12 cellular contexts compared by ENCODE assay signal in the genomic region with DNA sequence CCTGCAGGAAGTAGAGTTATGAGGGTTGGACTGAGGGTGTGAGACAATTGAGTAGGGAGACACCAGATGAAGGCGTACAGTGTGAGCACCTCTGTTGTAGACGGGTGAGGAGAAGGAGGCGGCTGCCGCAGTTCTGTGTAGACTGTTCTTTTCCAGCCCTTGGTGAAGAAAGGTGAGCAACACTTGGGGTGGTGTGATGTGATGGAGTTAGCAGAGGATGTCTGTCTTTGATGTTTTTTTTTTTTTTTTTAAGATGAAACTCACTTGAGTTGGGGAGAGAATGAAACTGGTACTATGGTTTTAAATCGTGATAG. TPM values are rescaled to one million over a fixed set of nuclear protein-coding genes. Genes with fewer than 3 reads are reported as not detected.
DNase-seq lines count a peak whose midpoint lies in the region; ATAC-seq and TF ChIP-seq lines count a peak whose summit lies in the region.
"Had no signal": no experiment of that assay in that cellular context is flagged by ENCODE, and none has a peak within 500 bp of the region (broad histone marks: within the 10 kb centered on the region; RNA-seq: fewer than 3 reads in every experiment).

No MANE protein-coding gene starts in this region.

- ATAC-seq in GM23338 = no peak

- no peaks in the 10 kb centered on the region for H3K79me2 ChIP-seq in GM23338 (replicated peaks; ENCODE audit: insufficient read depth)

- peaks cover 5% of the 10 kb centered on the region for H3K4me1 Mint-ChIP-seq in GM23338
- H3K4me1 Mint-ChIP-seq in activated CD4-positive, alpha-beta memory T cell treated with anti-CD3 and anti-CD28 coated beads for 36 hours (ENCODE audit: low read depth) = peaks cover 28% of the 10 kb centered on the region
- H3K4me1 Mint-ChIP-seq in dendritic cell treated with granulocyte-macrophage colony-stimulating factor and Interleukin-4, amounts not matched to agents 40 ng/mL and 50 ng/mL, for 4 days (ENCODE audit: low read depth) = peaks cover 20% of the 10 kb centered on the region

- no peaks in the 10 kb centered on the region for H3K9me2 ChIP-seq in GM23338 (ENCODE audit: insufficient read depth)

- no peak for TF ChIP-seq CTCF in GM23338 (conservative IDR thresholded peaks at IDR 0.05; ENCODE audit: low read depth in 2 of 2)

- no peaks in the 10 kb centered on the region for H3K27me3 ChIP-seq in GM23338 (ENCODE audit: insufficient read depth)

- peaks cover 5% of the 10 kb centered on the region; the same call in 1 of the 2 replicates for H3K4me1 ChIP-seq in GM23338 (ENCODE audit: insufficient read depth)

- H3K27me3 Mint-ChIP-seq in GM23338 (ENCODE audit: insufficient read depth, low read depth, poor library complexity) = peaks cover 2% of the 10 kb centered on the region
- H3K27me3 Mint-ChIP-seq in activated CD4-positive, alpha-beta memory T cell treated with anti-CD3 and anti-CD28 coated beads for 36 hours = no peaks in the 10 kb centered on the region
- no peaks in the 10 kb centered on the region for H3K27me3 Mint-ChIP-seq in dendritic cell treated with granulocyte-macrophage colony-stimulating factor and Interleukin-4, amounts not matched to agents 40 ng/mL and 50 ng/mL, for 4 days

- H3K27ac ChIP-seq in GM23338 (ENCODE audit: low read depth) = no peak overlapping the region
- H3K27ac ChIP-seq: HL-60 had no signal

- H3K4me2 ChIP-seq in GM23338 = no peak overlapping the region; the same call in 1 of the 2 replicates

- peaks cover 4% of the 10 kb centered on the region; the same call in 1 of the 3 replicates for H3K9me3 Mint-ChIP-seq in GM23338
- no peaks in the 10 kb centered on the region for H3K9me3 Mint-ChIP-seq in activated CD4-positive, alpha-beta memory T cell treated with anti-CD3 and anti-CD28 coated beads for 36 hours
- no peaks in the 10 kb centered on the region for H3K9me3 Mint-ChIP-seq in dendritic cell treated with granulocyte-macrophage colony-stimulating factor and Interleukin-4, amounts not matched to agents 40 ng/mL and 50 ng/mL, for 4 days

- H3K4me3 Mint-ChIP-seq in GM23338 = peak overlapping the region; percentile 90; the same call in 1 of the 3 replicates
- peak overlapping the region; percentile 74 for H3K4me3 Mint-ChIP-seq in activated CD4-positive, alpha-beta memory T cell treated with anti-CD3 and anti-CD28 coated beads for 36 hours
- peak overlapping the region; percentile 86 for H3K4me3 Mint-ChIP-seq in dendritic cell treated with granulocyte-macrophage colony-stimulating factor and Interleukin-4, amounts not matched to agents 40 ng/mL and 50 ng/mL, for 4 days

- intact Hi-C loops in activated CD4-positive, alpha-beta memory T cell treated with anti-CD3 and anti-CD28 coated beads for 36 hours (cut with micrococcal nuclease) = loop anchor here (5.0 kb wide), 1 partner anchor 122 kb away; no protein-coding TSS in a partner anchor
- intact Hi-C loops in dendritic cell treated with granulocyte-macrophage colony-stimulating factor and Interleukin-4, amounts not matched to agents 40 ng/mL and 50 ng/mL, for 4 days (cut with micrococcal nuclease) = loop anchor here (5.0 kb wide), 1 partner anchor 42 kb away; the partner anchor contains the start of gene RNF216

- no peaks in the 10 kb centered on the region for H4K20me1 ChIP-seq in GM23338 (replicated peaks; ENCODE audit: insufficient read depth)

- no peak overlapping the region for H3K4me3 ChIP-seq in GM23338

- no peak overlapping the region for H2AFZ ChIP-seq in GM23338

- POLR2A ChIA-PET in activated CD4-positive, alpha-beta memory T cell treated with anti-CD3 and anti-CD28 coated beads for 36 hours (lab: Charles Lee) = no interaction called here

- H3K27ac Mint-ChIP-seq in GM23338 = no peak overlapping the region
- H3K27ac Mint-ChIP-seq in activated CD4-positive, alpha-beta memory T cell treated with anti-CD3 and anti-CD28 coated beads for 36 hours = peak overlapping the region; percentile 76
- H3K27ac Mint-ChIP-seq in dendritic cell treated with granulocyte-macrophage colony-stimulating factor and Interleukin-4, amounts not matched to agents 40 ng/mL and 50 ng/mL, for 4 days = peak overlapping the region; percentile 88

- DNase-seq in GM23338 (ENCODE audit: low spot score) (no peak), NOMO-1 treated with dmso at 0.1 percent for 144 hours (lab: John Stamatoyannopoulos, UW; ENCODE audit: unreplicated experiment) (no peak), ecto neural progenitor cell (ENCODE audit: low spot score) (no peak), mesenteric fat pad (ENCODE audit: low spot score) (no peak), RPMI8226 (no peak)
- DNase-seq in activated CD4-positive, alpha-beta memory T cell treated with anti-CD3 and anti-CD28 coated beads for 36 hours = peak; percentile 76
- peak; percentile 71 for DNase-seq in stimulated activated CD4-positive, alpha-beta T cell treated with anti-CD3 and anti-CD28 coated beads, Interleukin-2, amount 100 ng/mL, for 4 hours (ENCODE audit: low read depth)
- DNase-seq: HCEC 1CT, NCI-H1436 had no signal

- no peaks in the 10 kb centered on the region for H3F3A ChIP-seq in GM23338 (replicated peaks; ENCODE audit: low read depth)

- CTCF ChIA-PET in activated CD4-positive, alpha-beta memory T cell treated with anti-CD3 and anti-CD28 coated beads for 36 hours (lab: Charles Lee) = no interaction called here

- H3K36me3 ChIP-seq in GM23338 (ENCODE audit: insufficient read depth) = no peaks in the 10 kb centered on the region

- no peaks in the 10 kb centered on the region for H3K36me3 Mint-ChIP-seq in GM23338 (ENCODE audit: low read depth)
- no peaks in the 10 kb centered on the region for H3K36me3 Mint-ChIP-seq in activated CD4-positive, alpha-beta memory T cell treated with anti-CD3 and anti-CD28 coated beads for 36 hours
- peaks cover 5% of the 10 kb centered on the region for H3K36me3 Mint-ChIP-seq in dendritic cell treated with granulocyte-macrophage colony-stimulating factor and Interleukin-4, amounts not matched to agents 40 ng/mL and 50 ng/mL, for 4 days (ENCODE audit: low read depth)

RNA-seq across cellular contexts. Expression of gene RNF216, which starts 42.8 kb away (rescaled TPM):
- 26.7 and 31.3 TPM in 2 replicates for total RNA-seq in GM23338 (2014; rRNA removed; shearing (Covaris generic))
- 20.0 and 25.2 TPM in 2 replicates for polyA plus RNA-seq in GM23338 (2016; fragmentation: Nextera tagmentation; extraction: Ambion mirVana)
- total RNA-seq in activated CD4-positive, alpha-beta memory T cell treated with anti-CD3 and anti-CD28 coated beads for 36 hours = 10 to 100 TPM; 27.8 to 31.7 TPM
- total RNA-seq in mesenteric fat pad = 33.8 TPM

RNA-seq across cellular contexts. Expression of gene OCM, which starts 56.3 kb away (rescaled TPM):
- not detected in 2 replicates for total RNA-seq in GM23338 (2014; rRNA removed; shearing (Covaris generic))
- 0.31 and 0.33 TPM in 2 replicates for polyA plus RNA-seq in GM23338 (2016; fragmentation: Nextera tagmentation; extraction: Ambion mirVana)
- total RNA-seq in activated CD4-positive, alpha-beta memory T cell treated with anti-CD3 and anti-CD28 coated beads for 36 hours = not detected
- not detected for total RNA-seq in mesenteric fat pad
- total RNA-seq: glomerular endothelial cell had no signal

Comparison
In these comparisons a context has a peak if more than half of its experiments do, and no peak if none do; other contexts are left out.
1. DNase-seq: peak in activated CD4-positive, alpha-beta memory T cell treated with anti-CD3 and anti-CD28 coated beads for 36 hours (single experiment) and stimulated activated CD4-positive, alpha-beta T cell treated with anti-CD3 and anti-CD28 coated beads, Interleukin-2, amount 100 ng/mL, for 4 hours (single experiment); none in GM23338 (single experiment), NOMO-1 treated with dmso at 0.1 percent for 144 hours (single experiment), ecto neural progenitor cell (single experiment), mesenteric fat pad (single experiment) and RPMI8226 (single experiment).
2. Peak in every context shown above with its lines, with median percentiles within 50 percentile points of each other: H3K4me3 Mint-ChIP-seq.